Comparison of ENCODE assay signal across 3 cellular contexts in the genomic region with DNA sequence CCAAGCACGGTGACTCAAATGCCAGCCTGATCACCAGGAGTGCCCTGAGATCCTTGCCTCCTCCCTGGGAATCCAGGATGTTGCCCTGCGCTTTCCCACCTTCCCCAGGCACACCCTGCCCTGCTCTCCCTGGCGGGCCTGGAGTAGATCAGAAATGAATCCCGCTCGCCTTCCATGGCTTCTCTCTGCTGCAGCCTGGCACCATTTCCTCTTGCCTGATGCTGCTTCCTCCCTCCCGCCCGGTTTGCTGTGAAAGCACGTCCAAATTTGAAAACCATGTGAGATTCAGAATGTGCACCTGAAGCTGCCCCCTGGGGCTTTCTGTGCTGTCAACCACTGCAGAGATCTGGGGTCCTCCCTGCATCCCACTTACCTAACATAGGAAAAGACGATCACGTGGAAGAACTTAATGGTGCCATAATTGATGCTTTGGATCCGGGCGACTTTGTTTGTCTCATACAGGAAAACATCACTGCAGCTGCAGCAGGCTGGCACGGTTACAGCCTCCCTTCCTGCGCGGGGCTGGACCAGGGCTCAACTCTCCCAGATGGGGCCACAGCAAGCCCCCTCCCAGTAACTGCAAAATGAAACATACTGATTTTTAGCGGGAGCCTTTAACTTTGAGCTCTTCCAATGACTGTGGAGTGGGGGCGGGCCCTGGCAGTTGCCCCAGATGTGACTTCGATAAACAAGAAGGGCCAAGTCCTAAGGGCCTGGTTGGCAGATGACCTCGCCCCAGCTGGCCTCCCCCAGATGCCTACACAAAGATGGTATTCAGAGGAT.
TF ChIP-seq lines count a peak whose summit lies in the region.

No MANE protein-coding gene starts in this region.

TF ChIP-seq in Ishikawa, 13 proteins besides CTCF, POLR2A, EP300 and RAD21:
- TF ChIP-seq, protein P1, sequence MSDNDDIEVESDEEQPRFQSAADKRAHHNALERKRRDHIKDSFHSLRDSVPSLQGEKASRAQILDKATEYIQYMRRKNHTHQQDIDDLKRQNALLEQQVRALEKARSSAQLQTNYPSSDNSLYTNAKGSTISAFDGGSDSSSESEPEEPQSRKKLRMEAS (IDR thresholded peaks at IDR 0.05), result 0 out of 2 replicates have a peak, but pooled peaks have one; percentile 37
- TF ChIP-seq TEAD4 (IDR thresholded peaks at IDR 0.05), result no peak

TF ChIP-seq in H1, 55 proteins besides CTCF, POLR2A, EP300 and RAD21:
- TF ChIP-seq CHD1 (IDR thresholded peaks at IDR 0.05; ENCODE audit: low read depth, low read length) (no peak), SAP30 (IDR thresholded peaks at IDR 0.05; ENCODE audit: insufficient read depth, insufficient replicate concordance, low read length) (no peak), NANOG (IDR thresholded peaks at IDR 0.05; ENCODE audit: insufficient read depth, low read depth, low read length, poor library complexity, severe bottlenecking) (no peak), SP4 (IDR thresholded peaks at IDR 0.05; ENCODE audit: low read length) (no peak), TEAD4 (IDR thresholded peaks at IDR 0.05; ENCODE audit: low read depth, low read length) (no peak), EZH2 (IDR thresholded peaks at IDR 0.05; ENCODE audit: low read depth, low read length, severe bottlenecking) (no peak), E2F6 (IDR thresholded peaks at IDR 0.05) (peak; percentile 66; the same call in 1 of the 2 replicates), POU5F1 (IDR thresholded peaks at IDR 0.05; ENCODE audit: low read depth, low read length) (no peak), SIN3A (conservative IDR thresholded peaks at IDR 0.05 in 1 of 2, IDR thresholded peaks at IDR 0.05 in 1 of 2; ENCODE audit: low read depth in 1 of 2, low read length in 2 of 2) (no peak)
TF ChIP-seq in H1: peak in this region for 1.

TF ChIP-seq in neural cell, 6 proteins besides CTCF, POLR2A, EP300 and RAD21:
- TF ChIP-seq SMC3 (conservative IDR thresholded peaks at IDR 0.05; ENCODE audit: poor library complexity) (no peak), TAF1 (IDR thresholded peaks at IDR 0.05; ENCODE audit: low read depth) (no peak), MXI1 (conservative IDR thresholded peaks at IDR 0.05; ENCODE audit: poor library complexity, severe bottlenecking) (no peak), EZH2 (IDR thresholded peaks at IDR 0.05; ENCODE audit: borderline replicate concordance, insufficient read depth, low read length, poor library complexity, severe bottlenecking) (no peak), POLR2AphosphoS5 (IDR thresholded peaks at IDR 0.05) (no peak), REST (IDR thresholded peaks at IDR 0.05; ENCODE audit: borderline replicate concordance) (no peak)
